8 cellular contexts compared by ENCODE assay signal in the genomic region with DNA sequence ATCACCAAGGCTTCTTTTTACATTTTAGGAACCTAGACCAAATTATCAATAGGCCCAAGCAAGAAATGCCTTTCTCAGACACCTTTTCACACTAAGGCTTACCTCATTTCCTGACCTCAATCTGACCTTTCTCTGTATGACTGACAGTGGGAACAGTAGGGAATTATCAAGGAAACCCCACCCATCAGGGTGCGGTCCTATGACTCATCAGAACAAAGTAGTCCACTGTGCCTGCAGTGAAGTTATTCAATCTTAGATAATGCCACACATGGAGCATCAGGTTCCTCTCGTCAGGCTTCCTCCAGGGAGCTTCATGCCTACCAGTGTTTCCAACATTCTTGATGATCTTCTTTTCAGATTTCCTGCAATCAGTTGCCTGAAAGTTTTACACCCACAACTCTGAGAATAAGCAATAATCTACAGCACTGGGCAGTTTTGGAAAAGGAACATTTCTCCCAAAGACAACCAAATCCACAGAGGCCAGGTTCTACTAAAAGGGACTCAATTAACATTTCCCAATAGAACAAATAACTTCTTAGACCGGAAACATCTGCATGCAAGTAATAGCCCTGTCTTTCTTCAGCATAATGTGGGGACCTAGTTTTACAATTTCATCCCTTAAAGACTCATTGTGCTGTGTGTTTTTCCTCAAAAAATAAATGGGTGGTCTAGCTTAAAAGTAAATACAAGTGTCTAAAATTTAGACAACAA. TPM values are rescaled to one million over a fixed set of nuclear protein-coding genes. Genes with fewer than 3 reads are reported as not detected.
DNase-seq lines count a peak whose midpoint lies in the region; ATAC-seq and TF ChIP-seq lines count a peak whose summit lies in the region.

No MANE protein-coding gene starts in this region.

- H3K4me2 ChIP-seq in BLaER1 treated with 17β-estradiol and CSF1 and Interleukin-3, amounts not matched to agents 10 nM and 100 nM, result peak overlapping the region in 10 of 11 experiments; percentile 8 to 54 (median 26); a peak in 17 of 22 replicates

- ATAC-seq in GM19023 (IDR thresholded peaks at IDR 0.05; ENCODE audit: unreplicated experiment), result peak; percentile 76
- peak; percentile 68 for ATAC-seq in HG03064 (IDR thresholded peaks at IDR 0.05; ENCODE audit: low read depth, unreplicated experiment)

- no peaks in the 10 kb centered on the region for H3K9me3 ChIP-seq in BLaER1 treated with 17β-estradiol and CSF1 and Interleukin-3, amounts not matched to agents 10 nM and 100 nM (replicated peaks in 1 of 11)

- peak overlapping the region in 2 of 11 experiments; percentile 10 to 30; a peak in 1 of 22 replicates for H3K27ac ChIP-seq in BLaER1 treated with 17β-estradiol and CSF1 and Interleukin-3, amounts not matched to agents 10 nM and 100 nM

- H3K27me3 ChIP-seq in BLaER1 treated with 17β-estradiol and CSF1 and Interleukin-3, amounts not matched to agents 10 nM and 100 nM, result no peaks in the 10 kb centered on the region
- H3K27me3 ChIP-seq in kidney epithelial cell (ENCODE audit: control insufficient read depth, insufficient read depth, low read length), result no peaks in the 10 kb centered on the region

- peak; percentile 73 to 89 for DNase-seq in SW 1271 (lab: John Stamatoyannopoulos, UW)
- peak; percentile 34 for DNase-seq in kidney epithelial cell (ENCODE audit: low read depth)
- DNase-seq in Kasumi-1 (lab: John Stamatoyannopoulos, UW), result no peak
- no peak for DNase-seq in DMS153 (lab: John Stamatoyannopoulos, UW)
- DNase-seq in cerebellum (ENCODE audit: low spot score), result no peak

- no peaks in the 10 kb centered on the region for H4K20me1 ChIP-seq in BLaER1 treated with 17β-estradiol and CSF1 and Interleukin-3, amounts not matched to agents 10 nM and 100 nM

- H3K36me3 ChIP-seq in BLaER1 treated with 17β-estradiol and CSF1 and Interleukin-3, amounts not matched to agents 10 nM and 100 nM, result no peaks in the 10 kb centered on the region
- no peaks in the 10 kb centered on the region for H3K36me3 ChIP-seq in kidney epithelial cell (ENCODE audit: control insufficient read depth, insufficient read depth, low read length)

- H3K4me3 ChIP-seq in BLaER1 treated with 17β-estradiol and CSF1 and Interleukin-3, amounts not matched to agents 10 nM and 100 nM, result no peak overlapping the region
- H3K4me3 ChIP-seq in kidney epithelial cell (ENCODE audit: low read depth, low read length), result no peak overlapping the region

- TF ChIP-seq CTCF in kidney epithelial cell (IDR thresholded peaks at IDR 0.05; ENCODE audit: insufficient read depth, low read length, poor library complexity, severe bottlenecking), result no peak

- H3K4me1 ChIP-seq in BLaER1 treated with 17β-estradiol and CSF1 and Interleukin-3, amounts not matched to agents 10 nM and 100 nM, result peaks cover 5 to 19% (median 12%) of the 10 kb centered on the region in 10 experiments; a peak in 16 of 20 replicates

- no peak overlapping the region for H3K9ac ChIP-seq in BLaER1 treated with 17β-estradiol and CSF1 and Interleukin-3, amounts not matched to agents 10 nM and 100 nM

RNA-seq across cellular contexts. Expression of gene TMTC2, which starts 35.9 kb away (rescaled TPM):
- total RNA-seq in kidney epithelial cell, result 6.4 and 7.6 TPM in 2 replicates
- total RNA-seq in cerebellum, result 127 TPM

Comparison
In these comparisons a context has a peak if more than half of its experiments do, and no peak if none do; other contexts are left out.
1. DNase-seq: peak in SW 1271 (2 of 2) and kidney epithelial cell (single experiment); none in Kasumi-1 (0 of 2), DMS153 (single experiment) and cerebellum (single experiment).
2. RNA of gene TMTC2, which starts 35.9 kb away (total RNA-seq): 127 TPM in cerebellum (single experiment); 6.4 to 7.6 TPM in kidney epithelial cell; every median in the first group is over 10 times any median in the second.